In the genomic region with DNA sequence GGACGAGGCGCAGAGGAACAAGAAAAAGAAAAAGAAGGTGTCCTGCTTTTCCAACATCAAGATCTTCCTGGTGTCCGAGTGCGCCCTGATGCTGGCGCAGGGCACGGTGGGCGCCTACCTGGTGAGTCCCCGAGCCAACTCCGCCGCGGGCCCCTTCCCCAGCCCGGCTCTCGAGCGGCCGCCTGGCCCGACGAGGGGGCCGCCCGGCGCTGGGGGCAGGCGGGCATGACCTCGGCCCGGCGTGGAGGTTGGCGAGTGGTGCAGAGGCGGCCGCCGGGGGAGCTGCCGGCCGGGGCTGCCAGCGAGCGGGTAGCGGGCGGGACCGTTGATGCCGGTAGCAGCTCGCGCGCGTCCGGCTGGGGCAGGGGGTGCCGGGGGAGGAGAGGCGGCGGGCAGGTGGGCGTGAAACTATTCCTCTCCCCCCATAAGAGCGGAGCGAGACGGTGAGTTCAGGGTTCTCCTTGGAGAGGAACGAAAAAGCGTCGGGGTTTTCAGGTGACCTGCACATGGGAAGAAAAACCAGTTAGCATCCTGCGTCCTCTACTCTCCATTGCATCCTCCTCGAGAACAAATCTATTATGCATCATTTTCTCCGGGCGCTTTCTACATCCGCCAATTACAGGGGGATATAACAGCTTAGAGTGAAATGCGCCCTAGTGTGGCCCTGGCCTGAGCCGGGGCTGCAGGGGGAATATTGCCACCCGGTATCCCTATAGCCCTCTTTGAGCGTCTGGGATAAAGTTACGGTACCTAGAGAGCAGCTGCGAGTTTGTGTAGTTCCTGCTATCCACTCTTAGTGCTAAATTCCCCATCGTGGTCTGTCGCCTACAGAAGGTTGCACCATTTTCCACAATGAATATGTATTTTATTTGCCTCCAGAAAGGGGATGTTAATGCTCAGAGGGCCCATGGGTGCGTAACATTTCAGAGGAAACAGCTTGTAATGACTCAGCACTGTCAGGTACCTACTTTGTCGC, we compare ENCODE assay signal across 8 cellular contexts. TPM values are rescaled to one million over a fixed set of nuclear protein-coding genes. Genes with fewer than 3 reads are reported as not detected.
DNase-seq lines count a peak whose midpoint lies in the region; TF ChIP-seq lines count a peak whose summit lies in the region.

No MANE protein-coding gene starts in this region.

- H3K4me1 Mint-ChIP-seq in IgD-negative memory B cell = peaks cover 24 to 32% (median 28%) of the 10 kb centered on the region in 3 donors

- peak; percentile 17 for DNase-seq in AG10803 (ENCODE audit: low read depth)
- peak; percentile 39 for DNase-seq in T-helper 9 cell
- peak in 1 of 2 donors; percentile 31 for DNase-seq in cardiac fibroblast (ENCODE audit: low read depth in 2 of 2)
- peak; percentile 49 for DNase-seq in iPS-NIHi7 (ENCODE audit: extremely low spot score)
- DNase-seq in NCI-H2107 treated with DMSO at 0.1 percent for 48 hours (lab: John Stamatoyannopoulos, UW; ENCODE audit: unreplicated experiment) = no peak
- DNase-seq in DMS153 treated with DMSO at 0.1 percent for 48 hours (lab: John Stamatoyannopoulos, UW; ENCODE audit: unreplicated experiment) = no peak

- H3K9me3 Mint-ChIP-seq in IgD-negative memory B cell = peaks cover 1 to 3% (median 2%) of the 10 kb centered on the region in 3 donors

- H3K4me3 Mint-ChIP-seq in IgD-negative memory B cell = peak overlapping the region; percentile 70 to 91 (median 84)

- peaks cover 2% of the 10 kb centered on the region for H3K36me3 Mint-ChIP-seq in IgD-negative memory B cell

- H3K27ac Mint-ChIP-seq in IgD-negative memory B cell = peak overlapping the region in 2 of 3 donors; percentile 16 to 31

- H3K27me3 Mint-ChIP-seq in IgD-negative memory B cell = peaks cover 50% of the 10 kb centered on the region

- peak overlapping the region; percentile 69 for H3K4me3 ChIP-seq in AG10803 (ENCODE audit: low read length)
- peak overlapping the region; percentile 66 to 69 for H3K4me3 ChIP-seq in cardiac fibroblast (replicated peaks in 1 of 2; ENCODE audit: low read depth in 2 of 2, low read length in 2 of 2)
- peak overlapping the region; percentile 61 to 83 (median 78) for H3K4me3 ChIP-seq in skin epidermis

- TF ChIP-seq CTCF in AG10803 (conservative IDR thresholded peaks at IDR 0.05; ENCODE audit: low read length) = no peak
- no peak for TF ChIP-seq CTCF in cardiac fibroblast (IDR thresholded peaks at IDR 0.05; ENCODE audit: low read depth, low read length)

- H3K27ac ChIP-seq in skin epidermis = peak overlapping the region; percentile 52 to 96 (median 87)

RNA-seq across cellular contexts. Expression of a gene that starts 0.7 kb away (rescaled TPM):
- 3.1 TPM for polyA plus RNA-seq in IgD-negative memory B cell

Comparison
In these comparisons a context has a peak if more than half of its experiments do, and no peak if none do; other contexts are left out.
1. DNase-seq: peak in AG10803 (single experiment), T-helper 9 cell (single experiment) and iPS-NIHi7 (single experiment); none in NCI-H2107 treated with DMSO at 0.1 percent for 48 hours (single experiment) and DMS153 treated with DMSO at 0.1 percent for 48 hours (single experiment).
2. Peak in every context shown above with its lines, with median percentiles within 50 percentile points of each other: H3K4me3 ChIP-seq.